In the genomic region with DNA sequence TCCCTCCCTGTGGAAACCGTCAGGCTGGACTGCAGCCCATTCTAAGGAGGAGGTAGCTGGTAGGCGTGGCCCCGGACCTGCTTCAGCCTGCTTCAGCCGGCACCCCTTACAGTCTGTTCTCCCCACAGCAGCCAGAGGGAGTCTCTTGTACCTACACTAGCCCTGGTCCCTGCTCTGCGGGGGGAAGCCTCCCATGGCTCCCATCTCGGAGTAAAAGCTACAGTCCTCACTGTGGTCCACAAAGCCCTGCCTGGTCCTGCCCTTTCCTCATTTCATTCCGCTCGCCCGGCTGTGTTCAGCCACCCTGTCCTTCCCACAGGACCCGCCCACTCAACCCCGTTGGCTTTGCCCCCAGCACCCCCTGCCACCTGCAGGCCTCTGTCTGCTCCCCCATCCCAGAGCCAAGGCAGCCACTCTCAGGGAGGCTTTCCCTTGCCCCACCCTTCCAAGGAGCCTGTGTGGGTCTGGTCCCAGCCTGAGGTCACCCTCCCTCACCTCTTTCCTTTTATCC, we compare ENCODE assay signal across 1 cellular context.
TF ChIP-seq lines count a peak whose summit lies in the region.

No MANE protein-coding gene starts in this region.

TF ChIP-seq in K562, 482 proteins besides CTCF, POLR2A, EP300 and RAD21:
- TF ChIP-seq ZNF134 (CRISPR knock-in tag; conservative IDR thresholded peaks at IDR 0.05) (no peak), BHLHE40 (IDR thresholded peaks at IDR 0.05; ENCODE audit: low read length) (no peak), RBM34 (IDR thresholded peaks at IDR 0.05; ENCODE audit: borderline replicate concordance, insufficient read depth, low read length) (no peak), ZBTB11 (CRISPR knock-in tag; IDR thresholded peaks at IDR 0.05) (no peak), RBM15 (IDR thresholded peaks at IDR 0.05; ENCODE audit: insufficient read depth, low read length) (no peak), EGR1 (conservative IDR thresholded peaks at IDR 0.05) (peak; percentile 21; the same call in 1 of the 2 replicates), MTA3 (IDR thresholded peaks at IDR 0.05; ENCODE audit: borderline replicate concordance) (no peak), HNRNPL (IDR thresholded peaks at IDR 0.05; ENCODE audit: low read depth, low read length) (no peak), ZNF133 (CRISPR knock-in tag; IDR thresholded peaks at IDR 0.05) (no peak), RNF2 (IDR thresholded peaks at IDR 0.05) (no peak), TRIM24 (IDR thresholded peaks at IDR 0.05) (peak in 1 of 2 experiments; percentile 18; a peak in 1 of 4 replicates), NEUROD1 (IDR thresholded peaks at IDR 0.05; ENCODE audit: borderline replicate concordance, low read depth, low read length, partially characterized antibody) (no peak), GATAD2A (IDR thresholded peaks at IDR 0.05) (no peak), HES1 (IDR thresholded peaks at IDR 0.05; ENCODE audit: low read depth) (no peak), KLF16 (IDR thresholded peaks at IDR 0.05) (peak; percentile 96), MCM7 (IDR thresholded peaks at IDR 0.05) (no peak), RREB1 (CRISPR knock-in tag; IDR thresholded peaks at IDR 0.05) (no peak), ZZZ3 (IDR thresholded peaks at IDR 0.05) (no peak), PHF20 (IDR thresholded peaks at IDR 0.05; ENCODE audit: partially characterized antibody) (no peak), SMARCE1 (IDR thresholded peaks at IDR 0.05) (no peak), BCOR (IDR thresholded peaks at IDR 0.05) (peak; percentile 58; the same call in 1 of the 2 replicates), KAT2B (IDR thresholded peaks at IDR 0.05; ENCODE audit: low read depth, low read length) (no peak), POLR3G (IDR thresholded peaks at IDR 0.05; ENCODE audit: extremely low read depth, insufficient read length, insufficient replicate concordance) (no peak)
- TF ChIP-seq, protein P1, sequence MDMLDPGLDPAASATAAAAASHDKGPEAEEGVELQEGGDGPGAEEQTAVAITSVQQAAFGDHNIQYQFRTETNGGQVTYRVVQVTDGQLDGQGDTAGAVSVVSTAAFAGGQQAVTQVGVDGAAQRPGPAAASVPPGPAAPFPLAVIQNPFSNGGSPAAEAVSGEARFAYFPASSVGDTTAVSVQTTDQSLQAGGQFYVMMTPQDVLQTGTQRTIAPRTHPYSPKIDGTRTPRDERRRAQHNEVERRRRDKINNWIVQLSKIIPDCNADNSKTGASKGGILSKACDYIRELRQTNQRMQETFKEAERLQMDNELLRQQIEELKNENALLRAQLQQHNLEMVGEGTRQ (CRISPR knock-in tag; IDR thresholded peaks at IDR 0.05), result no peak
- TF ChIP-seq, protein P2, sequence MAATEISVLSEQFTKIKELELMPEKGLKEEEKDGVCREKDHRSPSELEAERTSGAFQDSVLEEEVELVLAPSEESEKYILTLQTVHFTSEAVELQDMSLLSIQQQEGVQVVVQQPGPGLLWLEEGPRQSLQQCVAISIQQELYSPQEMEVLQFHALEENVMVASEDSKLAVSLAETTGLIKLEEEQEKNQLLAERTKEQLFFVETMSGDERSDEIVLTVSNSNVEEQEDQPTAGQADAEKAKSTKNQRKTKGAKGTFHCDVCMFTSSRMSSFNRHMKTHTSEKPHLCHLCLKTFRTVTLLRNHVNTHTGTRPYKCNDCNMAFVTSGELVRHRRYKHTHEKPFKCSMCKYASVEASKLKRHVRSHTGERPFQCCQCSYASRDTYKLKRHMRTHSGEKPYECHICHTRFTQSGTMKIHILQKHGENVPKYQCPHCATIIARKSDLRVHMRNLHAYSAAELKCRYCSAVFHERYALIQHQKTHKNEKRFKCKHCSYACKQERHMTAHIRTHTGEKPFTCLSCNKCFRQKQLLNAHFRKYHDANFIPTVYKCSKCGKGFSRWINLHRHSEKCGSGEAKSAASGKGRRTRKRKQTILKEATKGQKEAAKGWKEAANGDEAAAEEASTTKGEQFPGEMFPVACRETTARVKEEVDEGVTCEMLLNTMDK (IDR thresholded peaks at IDR 0.05; ENCODE audit: borderline replicate concordance, insufficient read depth, low read depth, low read length, poor library complexity, severe bottlenecking), result peak; percentile 22
- TF ChIP-seq, protein P3, sequence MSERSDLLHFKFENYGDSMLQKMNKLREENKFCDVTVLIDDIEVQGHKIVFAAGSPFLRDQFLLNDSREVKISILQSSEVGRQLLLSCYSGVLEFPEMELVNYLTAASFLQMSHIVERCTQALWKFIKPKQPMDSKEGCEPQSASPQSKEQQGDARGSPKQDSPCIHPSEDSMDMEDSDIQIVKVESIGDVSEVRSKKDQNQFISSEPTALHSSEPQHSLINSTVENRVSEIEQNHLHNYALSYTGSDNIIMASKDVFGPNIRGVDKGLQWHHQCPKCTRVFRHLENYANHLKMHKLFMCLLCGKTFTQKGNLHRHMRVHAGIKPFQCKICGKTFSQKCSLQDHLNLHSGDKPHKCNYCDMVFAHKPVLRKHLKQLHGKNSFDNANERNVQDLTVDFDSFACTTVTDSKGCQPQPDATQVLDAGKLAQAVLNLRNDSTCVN (CRISPR knock-in tag; IDR thresholded peaks at IDR 0.05), result no peak
- TF ChIP-seq, protein P4, sequence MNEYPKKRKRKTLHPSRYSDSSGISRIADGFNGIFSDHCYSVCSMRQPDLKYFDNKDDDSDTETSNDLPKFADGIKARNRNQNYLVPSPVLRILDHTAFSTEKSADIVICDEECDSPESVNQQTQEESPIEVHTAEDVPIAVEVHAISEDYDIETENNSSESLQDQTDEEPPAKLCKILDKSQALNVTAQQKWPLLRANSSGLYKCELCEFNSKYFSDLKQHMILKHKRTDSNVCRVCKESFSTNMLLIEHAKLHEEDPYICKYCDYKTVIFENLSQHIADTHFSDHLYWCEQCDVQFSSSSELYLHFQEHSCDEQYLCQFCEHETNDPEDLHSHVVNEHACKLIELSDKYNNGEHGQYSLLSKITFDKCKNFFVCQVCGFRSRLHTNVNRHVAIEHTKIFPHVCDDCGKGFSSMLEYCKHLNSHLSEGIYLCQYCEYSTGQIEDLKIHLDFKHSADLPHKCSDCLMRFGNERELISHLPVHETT (CRISPR knock-in tag; conservative IDR thresholded peaks at IDR 0.05 in 1 of 2, IDR thresholded peaks at IDR 0.05 in 1 of 2), result no peak
TF ChIP-seq in K562: peak in this region for 5.
